Comparison of ENCODE assay signal across 10 cellular contexts in the genomic region with DNA sequence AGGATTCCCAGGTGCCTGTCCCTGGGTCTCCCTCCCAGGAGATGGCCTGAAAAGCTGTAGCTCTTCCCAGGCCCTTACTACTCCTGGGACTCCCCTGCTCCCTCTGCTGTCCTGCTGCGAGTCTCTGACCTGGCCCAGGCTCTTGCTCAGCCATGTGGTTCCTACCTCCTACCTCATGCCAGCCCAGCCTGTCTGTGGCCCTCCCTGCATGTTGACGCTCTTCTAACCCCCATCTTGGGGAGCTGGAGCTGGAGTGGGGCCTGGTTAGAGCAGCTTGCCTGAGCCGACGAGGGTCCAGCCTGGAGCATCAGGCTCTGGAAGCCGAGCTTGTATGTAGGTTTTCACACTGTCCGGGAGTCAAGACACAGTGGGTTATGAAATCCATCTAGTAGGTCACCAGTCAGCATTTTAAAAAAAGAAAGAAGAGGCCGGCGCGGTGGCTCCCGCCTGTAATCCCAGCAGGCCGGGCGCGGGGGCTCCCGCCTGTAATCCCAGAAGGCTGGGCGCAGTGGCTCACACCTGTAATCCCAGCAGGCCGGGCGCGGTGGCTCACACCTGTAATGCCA.
DNase-seq lines count a peak whose midpoint lies in the region; ATAC-seq, FAIRE-seq and TF ChIP-seq lines count a peak whose summit lies in the region.
"Had no signal": no experiment of that assay in that cellular context is flagged by ENCODE, and none has a peak within 500 bp of the region (broad histone marks: within the 10 kb centered on the region; RNA-seq: fewer than 3 reads in every experiment).

No MANE protein-coding gene starts in this region.

- no peaks in the 10 kb centered on the region for H3K4me1 ChIP-seq in PC-9 (replicated peaks; ENCODE audit: insufficient read depth)
- H3K4me1 ChIP-seq in osteoblast (ENCODE audit: insufficient read depth, low read length): peaks cover 9% of the 10 kb centered on the region

- no peak for FAIRE-seq in frontal cortex (lab: Jason Lieb, UNC)

- DNase-seq in AG20443 (ENCODE audit: low spot score): peak; percentile 38
- no peak for DNase-seq in PC-9
- DNase-seq in fibroblast of mammary gland (ENCODE audit: low read depth): peak; percentile 35
- peak; percentile 85 for DNase-seq in osteoblast (ENCODE audit: insufficient read length, low spot score, missing footprints)
- DNase-seq in stimulated activated CD4-positive, alpha-beta T cell treated with anti-CD3 and anti-CD28 coated beads, Interleukin-2, amount 100 ng/mL, for 48 hours: no peak
- DNase-seq in stimulated activated naive CD8-positive, alpha-beta T cell treated with anti-CD3 and anti-CD28 coated beads, Interleukin-15, amount 100 ng/mL, for 72 hours: no peak
- DNase-seq in frontal cortex (ENCODE audit: low spot score in 2 of 2): no peak
- DNase-seq: activated naive CD8-positive, alpha-beta T cell treated with anti-CD3 and anti-CD28 coated beads, Interleukin-2, amount 10 ng/mL, durations not matched to agents 7 days and 5 days; T1000 had no signal

- H4K20me1 ChIP-seq in PC-9 (ENCODE audit: insufficient read depth) (peaks cover 85% of the 10 kb centered on the region), osteoblast (ENCODE audit: insufficient read depth, low read length) (peaks cover 93% of the 10 kb centered on the region)

- no peaks in the 10 kb centered on the region for H3K9me3 ChIP-seq in PC-9 (ENCODE audit: insufficient read depth, low read depth)
- no peaks in the 10 kb centered on the region for H3K9me3 ChIP-seq in osteoblast (ENCODE audit: low read depth, low read length)

- no peak overlapping the region for H3K4me3 Mint-ChIP-seq in stimulated activated naive CD8-positive, alpha-beta T cell treated with anti-CD3 and anti-CD28 coated beads, Interleukin-15, amount 100 ng/mL, for 72 hours
- H3K4me3 Mint-ChIP-seq: activated naive CD8-positive, alpha-beta T cell treated with anti-CD3 and anti-CD28 coated beads, Interleukin-2, amount 10 ng/mL, durations not matched to agents 7 days and 5 days had no signal

- peaks cover 46% of the 10 kb centered on the region; the same call in 1 of the 2 replicates for H3F3A ChIP-seq in PC-9 (ENCODE audit: insufficient read depth, low read depth)

- H3K9me2 ChIP-seq in PC-9 (ENCODE audit: insufficient read depth): no peaks in the 10 kb centered on the region

- H3K27ac Mint-ChIP-seq in stimulated activated naive CD8-positive, alpha-beta T cell treated with anti-CD3 and anti-CD28 coated beads, Interleukin-15, amount 100 ng/mL, for 72 hours: no peak overlapping the region
- H3K27ac Mint-ChIP-seq: activated naive CD8-positive, alpha-beta T cell treated with anti-CD3 and anti-CD28 coated beads, Interleukin-2, amount 10 ng/mL, durations not matched to agents 7 days and 5 days had no signal

- H3K4me3 ChIP-seq in PC-9 (no peak overlapping the region), fibroblast of mammary gland (ENCODE audit: control insufficient read depth, low read depth, low read length) (no peak overlapping the region), osteoblast (ENCODE audit: insufficient read depth, low read length) (no peak overlapping the region)

- no peaks in the 10 kb centered on the region for H3K4me1 Mint-ChIP-seq in stimulated activated naive CD8-positive, alpha-beta T cell treated with anti-CD3 and anti-CD28 coated beads, Interleukin-15, amount 100 ng/mL, for 72 hours
- H3K4me1 Mint-ChIP-seq: activated naive CD8-positive, alpha-beta T cell treated with anti-CD3 and anti-CD28 coated beads, Interleukin-2, amount 10 ng/mL, durations not matched to agents 7 days and 5 days had no signal

- H3K27ac ChIP-seq in PC-9 (0 out of 2 replicates have a peak overlapping the region, but pooled peaks have one; percentile 16), osteoblast (ENCODE audit: low read depth, low read length) (no peak overlapping the region)

- H3K27me3 ChIP-seq in PC-9 (ENCODE audit: insufficient read depth, low read depth) (no peaks in the 10 kb centered on the region), osteoblast (ENCODE audit: insufficient read depth, low read length) (no peaks in the 10 kb centered on the region)

- no TSS peak for BruUV-seq in PC-9 (replicated peaks; lab: Mats Ljungman, UMichigan)

- no peak overlapping the region for H2AFZ ChIP-seq in PC-9
- H2AFZ ChIP-seq in osteoblast (ENCODE audit: low read length): no peak overlapping the region

- no peak for ATAC-seq in GM18867 (IDR thresholded peaks at IDR 0.05; ENCODE audit: unreplicated experiment)
- ATAC-seq in stimulated activated naive CD8-positive, alpha-beta T cell treated with anti-CD3 and anti-CD28 coated beads, Interleukin-15, amount 100 ng/mL, for 72 hours: no peak

- no peak for TF ChIP-seq CTCF in PC-9 (conservative IDR thresholded peaks at IDR 0.05)
- peak; percentile 33 for TF ChIP-seq CTCF in fibroblast of mammary gland (conservative IDR thresholded peaks at IDR 0.05; ENCODE audit: control insufficient read depth, insufficient read depth, low read depth, low read length)
- peak; percentile 26 for TF ChIP-seq CTCF in osteoblast (IDR thresholded peaks at IDR 0.05; ENCODE audit: extremely low read depth, low read depth, low read length)

- peaks cover 45% of the 10 kb centered on the region for H3K36me3 ChIP-seq in PC-9 (ENCODE audit: low read depth)
- H3K36me3 ChIP-seq in osteoblast (ENCODE audit: insufficient read depth, low read length): peaks cover 81% of the 10 kb centered on the region

- intact Hi-C loops in PC-9 (cut with micrococcal nuclease; ENCODE audit: unreplicated experiment): no loop called here

- no peaks in the 10 kb centered on the region for H3K27me3 Mint-ChIP-seq in stimulated activated naive CD8-positive, alpha-beta T cell treated with anti-CD3 and anti-CD28 coated beads, Interleukin-15, amount 100 ng/mL, for 72 hours
- H3K27me3 Mint-ChIP-seq: activated naive CD8-positive, alpha-beta T cell treated with anti-CD3 and anti-CD28 coated beads, Interleukin-2, amount 10 ng/mL, durations not matched to agents 7 days and 5 days had no signal

- POLR2A ChIA-PET in PC-9 (lab: Charles Lee; ENCODE audit: unreplicated experiment): interaction anchor here (0.7 kb wide), 1 partner anchor 12 kb away, joined by 3 read pairs; no protein-coding TSS in a partner anchor

- no peaks in the 10 kb centered on the region for H3K9me3 Mint-ChIP-seq in stimulated activated naive CD8-positive, alpha-beta T cell treated with anti-CD3 and anti-CD28 coated beads, Interleukin-15, amount 100 ng/mL, for 72 hours
- H3K9me3 Mint-ChIP-seq: activated naive CD8-positive, alpha-beta T cell treated with anti-CD3 and anti-CD28 coated beads, Interleukin-2, amount 10 ng/mL, durations not matched to agents 7 days and 5 days had no signal

- H3K4me2 ChIP-seq in PC-9 (no peak overlapping the region), osteoblast (ENCODE audit: insufficient read depth, low read length) (no peak overlapping the region)

- CTCF ChIA-PET in PC-9 (lab: Charles Lee): no interaction called here

- peaks cover 100% of the 10 kb centered on the region for H3K79me2 ChIP-seq in PC-9 (ENCODE audit: low read depth)
- peaks cover 100% of the 10 kb centered on the region for H3K79me2 ChIP-seq in osteoblast (ENCODE audit: insufficient read depth, low read length)

Comparison
In these comparisons a context has a peak if more than half of its experiments do, and no peak if none do; other contexts are left out.
1. DNase-seq: peak in AG20443 (single experiment), fibroblast of mammary gland (single experiment) and osteoblast (single experiment); none in PC-9 (0 of 2), stimulated activated CD4-positive, alpha-beta T cell treated with anti-CD3 and anti-CD28 coated beads, Interleukin-2, amount 100 ng/mL, for 48 hours (0 of 2), stimulated activated naive CD8-positive, alpha-beta T cell treated with anti-CD3 and anti-CD28 coated beads, Interleukin-15, amount 100 ng/mL, for 72 hours (0 of 2) and frontal cortex (0 of 2).